2 cellular contexts compared by ENCODE assay signal in genomic region chr3:151437906-151438305, GRCh38.
TF ChIP-seq lines count a peak whose summit lies in the region.

No MANE protein-coding gene starts in this region.

TF ChIP-seq in IMR-90, 13 proteins besides CTCF, POLR2A, EP300 and RAD21:
- TF ChIP-seq SMC3 (IDR thresholded peaks at IDR 0.05; ENCODE audit: low read depth, low read length) (no peak), CHD1 (IDR thresholded peaks at IDR 0.05; ENCODE audit: low read depth, low read length) (no peak), FOS (IDR thresholded peaks at IDR 0.05; ENCODE audit: low read depth, low read length) (no peak), MAFK (IDR thresholded peaks at IDR 0.05; ENCODE audit: low read depth, low read length) (no peak), CEBPB (IDR thresholded peaks at IDR 0.05; ENCODE audit: low read depth, low read length) (no peak), MXI1 (IDR thresholded peaks at IDR 0.05; ENCODE audit: borderline replicate concordance, low read depth, low read length) (no peak), RFX5 (IDR thresholded peaks at IDR 0.05; ENCODE audit: low read depth, low read length) (no peak), BHLHE40 (IDR thresholded peaks at IDR 0.05; ENCODE audit: low read depth, low read length) (no peak), USF2 (IDR thresholded peaks at IDR 0.05; ENCODE audit: low read depth, low read length) (no peak), RCOR1 (IDR thresholded peaks at IDR 0.05; ENCODE audit: insufficient replicate concordance, low read length) (no peak), MAZ (IDR thresholded peaks at IDR 0.05; ENCODE audit: borderline replicate concordance, low read depth, low read length) (no peak), NFE2L2 (IDR thresholded peaks at IDR 0.05; ENCODE audit: low read depth, low read length) (no peak)
- TF ChIP-seq, protein P1, sequence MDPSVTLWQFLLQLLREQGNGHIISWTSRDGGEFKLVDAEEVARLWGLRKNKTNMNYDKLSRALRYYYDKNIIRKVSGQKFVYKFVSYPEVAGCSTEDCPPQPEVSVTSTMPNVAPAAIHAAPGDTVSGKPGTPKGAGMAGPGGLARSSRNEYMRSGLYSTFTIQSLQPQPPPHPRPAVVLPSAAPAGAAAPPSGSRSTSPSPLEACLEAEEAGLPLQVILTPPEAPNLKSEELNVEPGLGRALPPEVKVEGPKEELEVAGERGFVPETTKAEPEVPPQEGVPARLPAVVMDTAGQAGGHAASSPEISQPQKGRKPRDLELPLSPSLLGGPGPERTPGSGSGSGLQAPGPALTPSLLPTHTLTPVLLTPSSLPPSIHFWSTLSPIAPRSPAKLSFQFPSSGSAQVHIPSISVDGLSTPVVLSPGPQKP (IDR thresholded peaks at IDR 0.05; ENCODE audit: borderline replicate concordance, low read depth, low read length) = no peak

TF ChIP-seq in K562, 482 proteins besides CTCF, POLR2A, EP300 and RAD21:
- TF ChIP-seq CREB3L1 (IDR thresholded peaks at IDR 0.05; ENCODE audit: borderline replicate concordance, low read depth) (no peak), MYNN (IDR thresholded peaks at IDR 0.05) (no peak), MYNN (CRISPR knock-in tag; IDR thresholded peaks at IDR 0.05) (no peak), SRSF7 (optimal IDR thresholded peaks at IDR 0.05; ENCODE audit: low read depth, low read length) (no peak), TAL1 (IDR thresholded peaks at IDR 0.05) (no peak), ARID1B (IDR thresholded peaks at IDR 0.05) (no peak), MXI1 (IDR thresholded peaks at IDR 0.05; ENCODE audit: low read depth, low read length) (no peak), ATF3 (IDR thresholded peaks at IDR 0.05) (no peak), ATF3 (CRISPR knock-in tag; conservative IDR thresholded peaks at IDR 0.05) (no peak), SIN3A (IDR thresholded peaks at IDR 0.05; ENCODE audit: borderline replicate concordance in 2 of 2, control insufficient read depth in 1 of 2, low read depth in 2 of 2, low read length in 2 of 2) (no peak), MYBL2 (IDR thresholded peaks at IDR 0.05; ENCODE audit: low read depth) (no peak), MYBL2 (CRISPR knock-in tag; IDR thresholded peaks at IDR 0.05; ENCODE audit: borderline replicate concordance) (no peak), EHMT2 (IDR thresholded peaks at IDR 0.05) (no peak), ATF1 (CRISPR knock-in tag; IDR thresholded peaks at IDR 0.05) (no peak), ATF1 (tag; IDR thresholded peaks at IDR 0.05) (no peak), ZNF512 (tag; IDR thresholded peaks at IDR 0.05) (no peak), TSHZ1 (CRISPR knock-in tag; IDR thresholded peaks at IDR 0.05) (no peak), ZNF431 (CRISPR knock-in tag; IDR thresholded peaks at IDR 0.05) (no peak)
